1 cellular context compared by ENCODE assay signal in genomic region chr1:54559771-54560231, GRCh38.
TF ChIP-seq lines count a peak whose summit lies in the region.

No MANE protein-coding gene starts in this region.

TF ChIP-seq in H1, 55 proteins besides CTCF, POLR2A, EP300 and RAD21:
- TF ChIP-seq CHD7 (IDR thresholded peaks at IDR 0.05; ENCODE audit: insufficient replicate concordance, low read length) = no peak
- TF ChIP-seq SP2 (IDR thresholded peaks at IDR 0.05; ENCODE audit: low read length) = no peak
- no peak for TF ChIP-seq RXRA (IDR thresholded peaks at IDR 0.05; ENCODE audit: insufficient read depth, low read depth, low read length)
- no peak for TF ChIP-seq USF2 (IDR thresholded peaks at IDR 0.05; ENCODE audit: low read length)
- no peak for TF ChIP-seq CTBP2 (IDR thresholded peaks at IDR 0.05; ENCODE audit: borderline replicate concordance, insufficient read depth, insufficient read length, low read length)
- no peak for TF ChIP-seq JUND (IDR thresholded peaks at IDR 0.05; ENCODE audit: low read length)
- TF ChIP-seq POU5F1 (IDR thresholded peaks at IDR 0.05; ENCODE audit: low read depth, low read length) = no peak
- TF ChIP-seq E2F6 (IDR thresholded peaks at IDR 0.05) = no peak
TF ChIP-seq in H1: peak in this region for 0.
